Comparison of ENCODE assay signal across 8 cellular contexts in genomic region chr6:81938014-81938761, GRCh38.
DNase-seq lines count a peak whose midpoint lies in the region; ATAC-seq and TF ChIP-seq lines count a peak whose summit lies in the region.

No MANE protein-coding gene starts in this region.

- H3K4me3 ChIP-seq in kidney epithelial cell (ENCODE audit: low read depth, low read length), result no peak overlapping the region

- ATAC-seq in GM18519 (IDR thresholded peaks at IDR 0.05; ENCODE audit: low FRiP score, unreplicated experiment), result peak; percentile 44
- peak; percentile 70 for ATAC-seq in HG03135 (IDR thresholded peaks at IDR 0.05; ENCODE audit: unreplicated experiment)
- ATAC-seq in SK-N-SH treated with all-trans-retinoic acid at 6 μM for 48 hours, result peak; percentile 79

- no peaks in the 10 kb centered on the region for H3K9me3 Mint-ChIP-seq in endothelial cell (ENCODE audit: unreplicated experiment)

- H3K27ac Mint-ChIP-seq in endothelial cell (ENCODE audit: unreplicated experiment), result no peak overlapping the region

- peak; percentile 97 for DNase-seq in kidney epithelial cell (ENCODE audit: low read depth)
- DNase-seq in endothelial cell (ENCODE audit: low spot score), result no peak
- DNase-seq in SK-N-DZ (ENCODE audit: low spot score), result no peak
- DNase-seq in C1 segment of cervical spinal cord (lab: John Stamatoyannopoulos, UW), result no peak
- DNase-seq in Ammon's horn (ENCODE audit: low spot score), result no peak

- no peaks in the 10 kb centered on the region for H3K36me3 ChIP-seq in kidney epithelial cell (ENCODE audit: control insufficient read depth, insufficient read depth, low read length)

- no peaks in the 10 kb centered on the region for H3K27me3 ChIP-seq in kidney epithelial cell (ENCODE audit: control insufficient read depth, insufficient read depth, low read length)

- peaks cover 2% of the 10 kb centered on the region for H3K27me3 Mint-ChIP-seq in endothelial cell (ENCODE audit: unreplicated experiment)

- TF ChIP-seq CTCF in kidney epithelial cell (IDR thresholded peaks at IDR 0.05; ENCODE audit: insufficient read depth, low read length, poor library complexity, severe bottlenecking) (no peak), endothelial cell (IDR thresholded peaks at IDR 0.05; ENCODE audit: unreplicated experiment) (no peak)

- no peaks in the 10 kb centered on the region for H3K36me3 Mint-ChIP-seq in endothelial cell (ENCODE audit: low read depth, unreplicated experiment)

- no peak overlapping the region for H3K4me3 Mint-ChIP-seq in endothelial cell (ENCODE audit: unreplicated experiment)

- H3K4me1 Mint-ChIP-seq in endothelial cell (ENCODE audit: unreplicated experiment), result no peaks in the 10 kb centered on the region

TF ChIP-seq in SK-N-SH treated with all-trans-retinoic acid at 6 μM for 48 hours, 23 proteins besides CTCF, POLR2A, EP300 and RAD21:
- TF ChIP-seq CSRNP3 (CRISPR knock-in tag; IDR thresholded peaks at IDR 0.05), result no peak
